ENCODE assay signal across 1 cellular context in genomic region chr1:199122532-199123311, GRCh38.
A peak's percentile ranks its signal among the peaks of the same experiment; 100 is the strongest.
TF ChIP-seq lines count a peak whose summit lies in the region.

No MANE protein-coding gene starts in this region.

TF ChIP-seq in SK-N-SH treated with all-trans-retinoic acid at 6 μM for 48 hours, 23 proteins besides CTCF, POLR2A, EP300 and RAD21 (continued from another document):
- TF ChIP-seq POU6F1 (CRISPR knock-in tag; IDR thresholded peaks at IDR 0.05; ENCODE audit: borderline replicate concordance, low read depth) = no peak
- peak; percentile 95 for TF ChIP-seq ZC3H10 (CRISPR knock-in tag; IDR thresholded peaks at IDR 0.05)
- TF ChIP-seq ZFP30 (CRISPR knock-in tag; IDR thresholded peaks at IDR 0.05) = no peak
